In genomic region chr2:35591886-35592285, GRCh38 we compare ENCODE assay signal across 23 cellular contexts.
"Had no signal": no experiment of that assay in that cellular context is flagged by ENCODE, and none has a peak within 500 bp of the region (broad histone marks: within the 10 kb centered on the region; RNA-seq: fewer than 3 reads in every experiment).

No MANE protein-coding gene starts in this region.

- ATAC-seq: effector memory CD8-positive, alpha-beta T cell; esophagus mucosa; gastrocnemius medialis; heart right ventricle; left cardiac atrium; left lung; left ventricle myocardium superior; lower lobe of right lung had no signal

- H3K4me1 ChIP-seq: colonic mucosa, esophagus squamous epithelium, gastrocnemius medialis, heart right ventricle, left lung, lower lobe of right lung had no signal

- H3K9me3 ChIP-seq: colonic mucosa, esophagus squamous epithelium, gastrocnemius medialis, lower lobe of right lung had no signal

- DNase-seq: colonic mucosa; cortex of kidney; effector CD8-positive, alpha-beta T cell; effector memory CD8-positive, alpha-beta T cell; endodermal cell; erythroblast; esophagus squamous epithelium; foreskin fibroblast; foreskin melanocyte; gastrocnemius medialis; glutamatergic neuron; head of caudate nucleus; heart right ventricle; hippocampal formation; left cardiac atrium; left lung; left ventricle myocardium superior; lower lobe of right lung; mesendoderm; midbrain; naive B cell had no signal

- H3K4me3 ChIP-seq: colonic mucosa, esophagus squamous epithelium, gastrocnemius medialis, heart right ventricle, left lung, lower lobe of right lung had no signal

- H3K36me3 ChIP-seq: colonic mucosa, esophagus squamous epithelium, gastrocnemius medialis, heart right ventricle, left lung, lower lobe of right lung had no signal

- H3K27ac ChIP-seq: colonic mucosa, epithelial cell of prostate, esophagus squamous epithelium, gastrocnemius medialis, heart right ventricle, left lung, lower lobe of right lung had no signal

- H3K27me3 ChIP-seq: colonic mucosa, esophagus squamous epithelium, gastrocnemius medialis, heart right ventricle, left lung had no signal
